ENCODE assay signal across 24 cellular contexts in the genomic region with DNA sequence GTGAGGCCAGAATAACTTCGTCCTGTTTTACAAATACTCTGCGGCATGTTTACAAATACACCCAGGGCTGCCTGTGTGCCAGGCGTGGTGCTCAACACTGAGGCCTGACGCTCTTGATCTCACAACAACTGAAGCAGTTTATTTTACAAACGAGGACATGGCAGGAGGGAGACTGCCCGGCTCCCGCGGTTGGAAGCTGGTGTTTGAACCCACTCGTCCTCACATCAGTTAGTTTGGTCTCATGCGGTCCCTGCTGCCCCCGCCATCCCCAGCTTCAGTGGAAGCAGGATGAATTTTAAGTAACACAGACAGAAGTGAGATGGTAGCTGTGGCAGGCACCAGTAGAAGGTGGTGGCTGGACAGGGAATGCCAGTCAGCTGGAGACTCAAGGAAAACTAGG. TPM values are rescaled to one million over a fixed set of nuclear protein-coding genes. Genes with fewer than 3 reads are reported as not detected.
DNase-seq lines count a peak whose midpoint lies in the region; ATAC-seq and TF ChIP-seq lines count a peak whose summit lies in the region.
"Had no signal": no experiment of that assay in that cellular context is flagged by ENCODE, and none has a peak within 500 bp of the region (broad histone marks: within the 10 kb centered on the region; RNA-seq: fewer than 3 reads in every experiment).

No MANE protein-coding gene starts in this region.

- CTCF ChIA-PET in WTC11 (lab: Charles Lee) = interaction anchor here (2.1 kb wide), 1 partner anchor 15 kb away, joined by 16 read pairs; no protein-coding TSS in a partner anchor

- H3K27me3 ChIP-seq in neural progenitor cell (no peaks in the 10 kb centered on the region), left lung (no peaks in the 10 kb centered on the region)
- H3K27me3 ChIP-seq: body of pancreas, ovary, Peyer's patch, vagina had no signal

- no peaks in the 10 kb centered on the region for H3K36me3 ChIP-seq in neural progenitor cell
- no peaks in the 10 kb centered on the region for H3K36me3 ChIP-seq in left lung
- H3K36me3 ChIP-seq: HAP-1, ovary, Peyer's patch, vagina had no signal

- H3K36me3 Mint-ChIP-seq in WTC11 (no peaks in the 10 kb centered on the region), endothelial cell (ENCODE audit: low read depth, unreplicated experiment) (no peaks in the 10 kb centered on the region), neural progenitor cell (no peaks in the 10 kb centered on the region)
- H3K36me3 Mint-ChIP-seq: activated naive CD8-positive, alpha-beta T cell treated with anti-CD3 and anti-CD28 coated beads, Interleukin-2, amount 10 ng/mL, durations not matched to agents 7 days and 5 days had no signal

- H4K20me1 ChIP-seq in neural progenitor cell (ENCODE audit: low read depth) = peaks cover 32% of the 10 kb centered on the region

- H2AFZ ChIP-seq in neural progenitor cell (replicated peaks) = no peak overlapping the region

- no peak overlapping the region for H3K4me2 ChIP-seq in neural progenitor cell

- TF ChIP-seq CTCF in WTC11 (IDR thresholded peaks at IDR 0.05) (no peak), endothelial cell (IDR thresholded peaks at IDR 0.05; ENCODE audit: unreplicated experiment) (no peak), neural progenitor cell (IDR thresholded peaks at IDR 0.05) (no peak), left lung (IDR thresholded peaks at IDR 0.05) (no peak)

- H3K4me1 ChIP-seq in neural progenitor cell = peaks cover 21% of the 10 kb centered on the region
- H3K4me1 ChIP-seq in left lung = peaks cover 5 to 67% of the 10 kb centered on the region in 2 donors
- H3K4me1 ChIP-seq: HAP-1 had no signal

- no peak for DNase-seq in WTC11 (ENCODE audit: low spot score)
- no peak for DNase-seq in endothelial cell (ENCODE audit: low spot score)
- DNase-seq in neural progenitor cell (ENCODE audit: low spot score) = no peak
- DNase-seq in NCI-H446 (lab: John Stamatoyannopoulos, UW) = no peak
- DNase-seq in LoVo (ENCODE audit: low spot score) = no peak
- DNase-seq in left lung = no peak
- DNase-seq: activated CD4-positive, alpha-beta T cell treated with anti-CD3 and anti-CD28 coated beads, Interleukin-2, amount 10 ng/mL, durations not matched to agents 7 days and 5 days; activated effector memory CD4-positive, alpha-beta T cell treated with Interleukin-2 at 50 U/mL for 16 hours; activated naive CD8-positive, alpha-beta T cell treated with anti-CD3 and anti-CD28 coated beads, Interleukin-2, amount 10 ng/mL, durations not matched to agents 7 days and 5 days; body of pancreas; dermis blood vessel endothelial cell; GDM1; mammary epithelial cell; NCI-H1417; NCI-H2107; NCI-H510A; ovary; Peyer's patch; stimulated activated CD4-positive, alpha-beta T cell treated with anti-CD3 and anti-CD28 coated beads, Interleukin-4, amount 100 ng/mL, for 4 hours; T-helper 2 cell had no signal

- H3K27ac Mint-ChIP-seq in WTC11 = peak overlapping the region; percentile 63; the same call in 1 of the 2 replicates
- peak overlapping the region; percentile 16 for H3K27ac Mint-ChIP-seq in endothelial cell (ENCODE audit: unreplicated experiment)
- H3K27ac Mint-ChIP-seq in neural progenitor cell = peak overlapping the region; percentile 6
- H3K27ac Mint-ChIP-seq: activated CD4-positive, alpha-beta T cell treated with anti-CD3 and anti-CD28 coated beads, Interleukin-2, amount 10 ng/mL, durations not matched to agents 7 days and 5 days; activated naive CD8-positive, alpha-beta T cell treated with anti-CD3 and anti-CD28 coated beads, Interleukin-2, amount 10 ng/mL, durations not matched to agents 7 days and 5 days; IgD-negative memory B cell had no signal

- no peaks in the 10 kb centered on the region for H3F3A ChIP-seq in neural progenitor cell (ENCODE audit: low read depth)

- no peaks in the 10 kb centered on the region for H3K9me3 Mint-ChIP-seq in WTC11
- H3K9me3 Mint-ChIP-seq in endothelial cell (ENCODE audit: unreplicated experiment) = no peaks in the 10 kb centered on the region
- H3K9me3 Mint-ChIP-seq in neural progenitor cell = no peaks in the 10 kb centered on the region
- H3K9me3 Mint-ChIP-seq: activated CD4-positive, alpha-beta T cell treated with anti-CD3 and anti-CD28 coated beads, Interleukin-2, amount 10 ng/mL, durations not matched to agents 7 days and 5 days; activated naive CD8-positive, alpha-beta T cell treated with anti-CD3 and anti-CD28 coated beads, Interleukin-2, amount 10 ng/mL, durations not matched to agents 7 days and 5 days; IgD-negative memory B cell had no signal

- POLR2A ChIA-PET in WTC11 (lab: Charles Lee) = interaction anchor here (0.5 kb wide), 1 partner anchor 242 kb away, joined by 3 read pairs; no protein-coding TSS in a partner anchor

- H3K9ac ChIP-seq in neural progenitor cell = no peak overlapping the region

- H3K9me3 ChIP-seq in neural progenitor cell (ENCODE audit: low read depth) (no peaks in the 10 kb centered on the region), left lung (no peaks in the 10 kb centered on the region)
- H3K9me3 ChIP-seq: body of pancreas, HAP-1, ovary, Peyer's patch, vagina had no signal

- intact Hi-C loops in left lung (cut with DNase I) = no loop called here

- ATAC-seq in WTC11 = no peak
- ATAC-seq in HG02763 (IDR thresholded peaks at IDR 0.05; ENCODE audit: unreplicated experiment) = no peak
- no peak for ATAC-seq in left lung

- H3K4me1 Mint-ChIP-seq in WTC11 (peaks cover 26% of the 10 kb centered on the region), endothelial cell (ENCODE audit: unreplicated experiment) (peaks cover 24% of the 10 kb centered on the region), neural progenitor cell (peaks cover 47% of the 10 kb centered on the region)

- no peaks in the 10 kb centered on the region for H3K27me3 Mint-ChIP-seq in WTC11 (ENCODE audit: low read depth)
- H3K27me3 Mint-ChIP-seq in endothelial cell (ENCODE audit: unreplicated experiment) = peaks cover 11% of the 10 kb centered on the region
- no peaks in the 10 kb centered on the region for H3K27me3 Mint-ChIP-seq in neural progenitor cell (ENCODE audit: insufficient read depth, low read depth)
- H3K27me3 Mint-ChIP-seq: activated CD4-positive, alpha-beta T cell treated with anti-CD3 and anti-CD28 coated beads, Interleukin-2, amount 10 ng/mL, durations not matched to agents 7 days and 5 days; activated naive CD8-positive, alpha-beta T cell treated with anti-CD3 and anti-CD28 coated beads, Interleukin-2, amount 10 ng/mL, durations not matched to agents 7 days and 5 days; IgD-negative memory B cell had no signal

- H3K4me3 ChIP-seq in neural progenitor cell (no peak overlapping the region), left lung (no peak overlapping the region)
- H3K4me3 ChIP-seq: body of pancreas, HAP-1, ovary, Peyer's patch, vagina had no signal

- H3K79me2 ChIP-seq in neural progenitor cell (ENCODE audit: low read depth) = peaks cover 9% of the 10 kb centered on the region

- H3K27ac ChIP-seq in neural progenitor cell = no peak overlapping the region
- no peak overlapping the region for H3K27ac ChIP-seq in left lung
- H3K27ac ChIP-seq: body of pancreas, ovary, Peyer's patch had no signal

- H3K4me3 Mint-ChIP-seq in WTC11 (no peak overlapping the region), endothelial cell (ENCODE audit: unreplicated experiment) (no peak overlapping the region), neural progenitor cell (no peak overlapping the region)
- H3K4me3 Mint-ChIP-seq: activated CD4-positive, alpha-beta T cell treated with anti-CD3 and anti-CD28 coated beads, Interleukin-2, amount 10 ng/mL, durations not matched to agents 7 days and 5 days; activated naive CD8-positive, alpha-beta T cell treated with anti-CD3 and anti-CD28 coated beads, Interleukin-2, amount 10 ng/mL, durations not matched to agents 7 days and 5 days; IgD-negative memory B cell had no signal

TF ChIP-seq in WTC11, 78 proteins besides CTCF, POLR2A, EP300 and RAD21 (continues in another document):
- TF ChIP-seq JAZF1 (CRISPR knock-in tag; IDR thresholded peaks at IDR 0.05) = no peak
- TF ChIP-seq, protein P1, sequence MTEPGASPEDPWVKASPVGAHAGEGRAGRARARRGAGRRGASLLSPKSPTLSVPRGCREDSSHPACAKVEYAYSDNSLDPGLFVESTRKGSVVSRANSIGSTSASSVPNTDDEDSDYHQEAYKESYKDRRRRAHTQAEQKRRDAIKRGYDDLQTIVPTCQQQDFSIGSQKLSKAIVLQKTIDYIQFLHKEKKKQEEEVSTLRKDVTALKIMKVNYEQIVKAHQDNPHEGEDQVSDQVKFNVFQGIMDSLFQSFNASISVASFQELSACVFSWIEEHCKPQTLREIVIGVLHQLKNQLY (CRISPR knock-in tag; IDR thresholded peaks at IDR 0.05) = no peak
- TF ChIP-seq, protein P2, sequence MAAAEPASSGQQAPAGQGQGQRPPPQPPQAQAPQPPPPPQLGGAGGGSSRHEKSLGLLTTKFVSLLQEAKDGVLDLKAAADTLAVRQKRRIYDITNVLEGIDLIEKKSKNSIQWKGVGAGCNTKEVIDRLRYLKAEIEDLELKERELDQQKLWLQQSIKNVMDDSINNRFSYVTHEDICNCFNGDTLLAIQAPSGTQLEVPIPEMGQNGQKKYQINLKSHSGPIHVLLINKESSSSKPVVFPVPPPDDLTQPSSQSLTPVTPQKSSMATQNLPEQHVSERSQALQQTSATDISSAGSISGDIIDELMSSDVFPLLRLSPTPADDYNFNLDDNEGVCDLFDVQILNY (CRISPR knock-in tag; IDR thresholded peaks at IDR 0.05) = no peak
- TF ChIP-seq, protein P3, sequence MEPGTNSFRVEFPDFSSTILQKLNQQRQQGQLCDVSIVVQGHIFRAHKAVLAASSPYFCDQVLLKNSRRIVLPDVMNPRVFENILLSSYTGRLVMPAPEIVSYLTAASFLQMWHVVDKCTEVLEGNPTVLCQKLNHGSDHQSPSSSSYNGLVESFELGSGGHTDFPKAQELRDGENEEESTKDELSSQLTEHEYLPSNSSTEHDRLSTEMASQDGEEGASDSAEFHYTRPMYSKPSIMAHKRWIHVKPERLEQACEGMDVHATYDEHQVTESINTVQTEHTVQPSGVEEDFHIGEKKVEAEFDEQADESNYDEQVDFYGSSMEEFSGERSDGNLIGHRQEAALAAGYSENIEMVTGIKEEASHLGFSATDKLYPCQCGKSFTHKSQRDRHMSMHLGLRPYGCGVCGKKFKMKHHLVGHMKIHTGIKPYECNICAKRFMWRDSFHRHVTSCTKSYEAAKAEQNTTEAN (CRISPR knock-in tag; IDR thresholded peaks at IDR 0.05) = no peak
- no peak for TF ChIP-seq ZNF219 (CRISPR knock-in tag; IDR thresholded peaks at IDR 0.05; ENCODE audit: borderline replicate concordance)
- TF ChIP-seq SOX15 (CRISPR knock-in tag; IDR thresholded peaks at IDR 0.05) = no peak

RNA-seq across cellular contexts. Expression of a gene that starts 16.4 kb away (rescaled TPM):
- total RNA-seq in WTC11 (2021) (53.2 to 62.1 TPM (median 57.6 TPM) in 3 replicates), endothelial cell (ENCODE audit: unreplicated experiment) (18.7 TPM), neural progenitor cell (ENCODE audit: low replicate concordance) (15.0 and 36.7 TPM in 2 replicates), left lung (10 to 100 TPM; 58.9 to 78.8 TPM)

Comparison
In these comparisons a context has a peak if more than half of its experiments do, and no peak if none do; other contexts are left out.
1. H3K27ac Mint-ChIP-seq: peak in every context shown above with its lines; median percentile 63 in WTC11; 16 in endothelial cell; 6 in neural progenitor cell.